Comparison of ENCODE assay signal across 19 cellular contexts in genomic region chr17:57485566-57485865, GRCh38.
DNase-seq lines count a peak whose midpoint lies in the region; ATAC-seq and TF ChIP-seq lines count a peak whose summit lies in the region.
"Had no signal": no experiment of that assay in that cellular context is flagged by ENCODE, and none has a peak within 500 bp of the region (broad histone marks: within the 10 kb centered on the region; RNA-seq: fewer than 3 reads in every experiment).

No MANE protein-coding gene starts in this region.

- CTCF ChIA-PET in activated naive CD4-positive, alpha-beta T cell treated with anti-CD3 and anti-CD28 coated beads for 36 hours (lab: Charles Lee): interaction anchor here (0.6 to 0.8 kb wide), 2 partner anchors 16 to 887 kb away, joined by 3 to 4 read pairs; no protein-coding TSS in a partner anchor

- H3K9me3 Mint-ChIP-seq in activated naive CD4-positive, alpha-beta T cell treated with anti-CD3 and anti-CD28 coated beads, Interleukin-2, amount 50 U/mL, for 24 hours: no peaks in the 10 kb centered on the region
- no peaks in the 10 kb centered on the region for H3K9me3 Mint-ChIP-seq in activated naive CD4-positive, alpha-beta T cell treated with anti-CD3 and anti-CD28 coated beads for 36 hours
- no peaks in the 10 kb centered on the region for H3K9me3 Mint-ChIP-seq in activated T-helper 1 cell treated with anti-CD3 and anti-CD28 coated beads, Interleukin-12 subunit alpha, Interleukin-12 subunit beta, Interleukin-2, Interleukin-4 antibody, amounts not matched to agents 30 ng/mL and 10 ng/mL and 1 ng/mL, durations not matched to agents 14 hours and 24 hours and 36 hours
- H3K9me3 Mint-ChIP-seq in type B pancreatic cell: no peaks in the 10 kb centered on the region
- H3K9me3 Mint-ChIP-seq: WTC11 had no signal

- no peak for DNase-seq in activated naive CD4-positive, alpha-beta T cell treated with anti-CD3 and anti-CD28 coated beads for 36 hours
- DNase-seq in activated T-helper 1 cell treated with anti-CD3 and anti-CD28 coated beads, Interleukin-12 subunit alpha, Interleukin-12 subunit beta, Interleukin-2, Interleukin-4 antibody, amounts not matched to agents 30 ng/mL and 10 ng/mL and 1 ng/mL, durations not matched to agents 14 hours and 24 hours and 36 hours (ENCODE audit: low spot score): no peak
- DNase-seq in thyroid gland (no peak), body of pancreas (no peak), type B pancreatic cell (ENCODE audit: extremely low spot score, unreplicated experiment) (no peak)
- DNase-seq: activated gamma-delta T cell, anterior cingulate cortex, EL, H7, NCI-H1092 treated with DMSO at 0.1 percent for 48 hours, NCI-H524 treated with DMSO at 0.1 percent for 48 hours, OCI-M1, T-helper 17 cell, transverse colon had no signal

- intact Hi-C loops in activated naive CD4-positive, alpha-beta T cell treated with anti-CD3 and anti-CD28 coated beads for 36 hours (cut with micrococcal nuclease): no loop called here
- intact Hi-C loops in activated T-helper 1 cell treated with anti-CD3 and anti-CD28 coated beads, Interleukin-12 subunit alpha, Interleukin-12 subunit beta, Interleukin-2, Interleukin-4 antibody, amounts not matched to agents 30 ng/mL and 10 ng/mL and 1 ng/mL, durations not matched to agents 14 hours and 24 hours and 36 hours (cut with micrococcal nuclease): no loop called here
- intact Hi-C loops in thyroid gland (cut with DNase I) (no loop called here), body of pancreas (cut with DNase I) (no loop called here)

- H3K27ac Mint-ChIP-seq in activated naive CD4-positive, alpha-beta T cell treated with anti-CD3 and anti-CD28 coated beads, Interleukin-2, amount 50 U/mL, for 24 hours: peak overlapping the region; percentile 32
- H3K27ac Mint-ChIP-seq in activated naive CD4-positive, alpha-beta T cell treated with anti-CD3 and anti-CD28 coated beads for 36 hours: no peak overlapping the region
- peak overlapping the region; percentile 72 for H3K27ac Mint-ChIP-seq in activated T-helper 1 cell treated with anti-CD3 and anti-CD28 coated beads, Interleukin-12 subunit alpha, Interleukin-12 subunit beta, Interleukin-2, Interleukin-4 antibody, amounts not matched to agents 30 ng/mL and 10 ng/mL and 1 ng/mL, durations not matched to agents 14 hours and 24 hours and 36 hours
- H3K27ac Mint-ChIP-seq in type B pancreatic cell: no peak overlapping the region

- H3K27ac ChIP-seq in layer of hippocampus (ENCODE audit: low read depth, low read length) (peak overlapping the region; percentile 58), thyroid gland (peak overlapping the region; percentile 54 to 86 (median 83)), body of pancreas (no peak overlapping the region)
- H3K27ac ChIP-seq: neutrophil, transverse colon had no signal

- H3K36me3 ChIP-seq in thyroid gland (no peaks in the 10 kb centered on the region), body of pancreas (replicated peaks in 1 of 2; ENCODE audit: insufficient read depth in 1 of 2, low read depth in 2 of 2) (no peaks in the 10 kb centered on the region)
- H3K36me3 ChIP-seq: neutrophil, transverse colon had no signal

- H3K4me3 Mint-ChIP-seq in activated naive CD4-positive, alpha-beta T cell treated with anti-CD3 and anti-CD28 coated beads, Interleukin-2, amount 50 U/mL, for 24 hours: no peak overlapping the region
- H3K4me3 Mint-ChIP-seq in activated naive CD4-positive, alpha-beta T cell treated with anti-CD3 and anti-CD28 coated beads for 36 hours: no peak overlapping the region
- peak overlapping the region; percentile 44 for H3K4me3 Mint-ChIP-seq in activated T-helper 1 cell treated with anti-CD3 and anti-CD28 coated beads, Interleukin-12 subunit alpha, Interleukin-12 subunit beta, Interleukin-2, Interleukin-4 antibody, amounts not matched to agents 30 ng/mL and 10 ng/mL and 1 ng/mL, durations not matched to agents 14 hours and 24 hours and 36 hours
- no peak overlapping the region for H3K4me3 Mint-ChIP-seq in type B pancreatic cell
- H3K4me3 Mint-ChIP-seq: T-helper 17 cell, WTC11 had no signal

- no peaks in the 10 kb centered on the region for H3K9me3 ChIP-seq in thyroid gland
- no peaks in the 10 kb centered on the region for H3K9me3 ChIP-seq in body of pancreas
- H3K9me3 ChIP-seq: neutrophil, transverse colon had no signal

- peaks cover 76% of the 10 kb centered on the region for H3K4me1 Mint-ChIP-seq in activated naive CD4-positive, alpha-beta T cell treated with anti-CD3 and anti-CD28 coated beads, Interleukin-2, amount 50 U/mL, for 24 hours
- peaks cover 62% of the 10 kb centered on the region for H3K4me1 Mint-ChIP-seq in activated naive CD4-positive, alpha-beta T cell treated with anti-CD3 and anti-CD28 coated beads for 36 hours (ENCODE audit: low read depth)
- H3K4me1 Mint-ChIP-seq in activated T-helper 1 cell treated with anti-CD3 and anti-CD28 coated beads, Interleukin-12 subunit alpha, Interleukin-12 subunit beta, Interleukin-2, Interleukin-4 antibody, amounts not matched to agents 30 ng/mL and 10 ng/mL and 1 ng/mL, durations not matched to agents 14 hours and 24 hours and 36 hours (ENCODE audit: low read depth): peaks cover 69% of the 10 kb centered on the region
- peaks cover 79% of the 10 kb centered on the region for H3K4me1 Mint-ChIP-seq in type B pancreatic cell (ENCODE audit: unreplicated experiment)

- ATAC-seq in body of pancreas (no peak), HG02973 (IDR thresholded peaks at IDR 0.05; ENCODE audit: unreplicated experiment) (no peak)
- ATAC-seq: T-helper 17 cell, WTC11 had no signal

- no peaks in the 10 kb centered on the region for H3K27me3 ChIP-seq in layer of hippocampus (ENCODE audit: control insufficient read depth, insufficient read depth, low read length)
- no peaks in the 10 kb centered on the region for H3K27me3 ChIP-seq in thyroid gland
- H3K27me3 ChIP-seq in body of pancreas: no peaks in the 10 kb centered on the region
- H3K27me3 ChIP-seq: neutrophil, transverse colon had no signal

- H3K4me3 ChIP-seq in thyroid gland (replicated peaks in 1 of 3) (no peak overlapping the region), body of pancreas (no peak overlapping the region)
- H3K4me3 ChIP-seq: transverse colon had no signal

- TF ChIP-seq CTCF in thyroid gland (IDR thresholded peaks at IDR 0.05): no peak
- no peak for TF ChIP-seq CTCF in body of pancreas (IDR thresholded peaks at IDR 0.05)
- no peak for TF ChIP-seq CTCF in type B pancreatic cell (conservative IDR thresholded peaks at IDR 0.05)

- WGBS in thyroid gland, 2 donors: 80 to 94% methylated on average over 4 of the region's 4 CpGs
- WGBS in body of pancreas, 2 donors: 86 to 96% methylated on average over 4 of the region's 4 CpGs

- no peaks in the 10 kb centered on the region for H3K27me3 Mint-ChIP-seq in activated naive CD4-positive, alpha-beta T cell treated with anti-CD3 and anti-CD28 coated beads, Interleukin-2, amount 50 U/mL, for 24 hours
- no peaks in the 10 kb centered on the region for H3K27me3 Mint-ChIP-seq in activated naive CD4-positive, alpha-beta T cell treated with anti-CD3 and anti-CD28 coated beads for 36 hours (ENCODE audit: low read depth)
- H3K27me3 Mint-ChIP-seq in activated T-helper 1 cell treated with anti-CD3 and anti-CD28 coated beads, Interleukin-12 subunit alpha, Interleukin-12 subunit beta, Interleukin-2, Interleukin-4 antibody, amounts not matched to agents 30 ng/mL and 10 ng/mL and 1 ng/mL, durations not matched to agents 14 hours and 24 hours and 36 hours (ENCODE audit: insufficient read depth): no peaks in the 10 kb centered on the region
- no peaks in the 10 kb centered on the region for H3K27me3 Mint-ChIP-seq in type B pancreatic cell
- H3K27me3 Mint-ChIP-seq: T-helper 17 cell had no signal

- peaks cover 63 to 91% of the 10 kb centered on the region in 2 donors for H3K4me1 ChIP-seq in thyroid gland
- no peaks in the 10 kb centered on the region for H3K4me1 ChIP-seq in body of pancreas

- TF ChIP-seq POLR2A in thyroid gland (IDR thresholded peaks at IDR 0.05) (no peak), body of pancreas (IDR thresholded peaks at IDR 0.05) (no peak)

- H3K36me3 Mint-ChIP-seq in activated naive CD4-positive, alpha-beta T cell treated with anti-CD3 and anti-CD28 coated beads, Interleukin-2, amount 50 U/mL, for 24 hours: peaks cover 6% of the 10 kb centered on the region
- H3K36me3 Mint-ChIP-seq in activated naive CD4-positive, alpha-beta T cell treated with anti-CD3 and anti-CD28 coated beads for 36 hours (ENCODE audit: low read depth): no peaks in the 10 kb centered on the region
- H3K36me3 Mint-ChIP-seq in activated T-helper 1 cell treated with anti-CD3 and anti-CD28 coated beads, Interleukin-12 subunit alpha, Interleukin-12 subunit beta, Interleukin-2, Interleukin-4 antibody, amounts not matched to agents 30 ng/mL and 10 ng/mL and 1 ng/mL, durations not matched to agents 14 hours and 24 hours and 36 hours (ENCODE audit: low read depth): peaks cover 26% of the 10 kb centered on the region
- peaks cover 15% of the 10 kb centered on the region for H3K36me3 Mint-ChIP-seq in type B pancreatic cell
- H3K36me3 Mint-ChIP-seq: WTC11 had no signal

Comparison
In these comparisons a context has a peak if more than half of its experiments do, and no peak if none do; other contexts are left out.
1. H3K27ac Mint-ChIP-seq: peak in activated naive CD4-positive, alpha-beta T cell treated with anti-CD3 and anti-CD28 coated beads, Interleukin-2, amount 50 U/mL, for 24 hours (single experiment) and activated T-helper 1 cell treated with anti-CD3 and anti-CD28 coated beads, Interleukin-12 subunit alpha, Interleukin-12 subunit beta, Interleukin-2, Interleukin-4 antibody, amounts not matched to agents 30 ng/mL and 10 ng/mL and 1 ng/mL, durations not matched to agents 14 hours and 24 hours and 36 hours (single experiment); none in activated naive CD4-positive, alpha-beta T cell treated with anti-CD3 and anti-CD28 coated beads for 36 hours (single experiment) and type B pancreatic cell (single experiment).
2. H3K27ac ChIP-seq: peak in layer of hippocampus (single experiment) and thyroid gland (3 of 3); none in body of pancreas (0 of 4).